In the genomic region with DNA sequence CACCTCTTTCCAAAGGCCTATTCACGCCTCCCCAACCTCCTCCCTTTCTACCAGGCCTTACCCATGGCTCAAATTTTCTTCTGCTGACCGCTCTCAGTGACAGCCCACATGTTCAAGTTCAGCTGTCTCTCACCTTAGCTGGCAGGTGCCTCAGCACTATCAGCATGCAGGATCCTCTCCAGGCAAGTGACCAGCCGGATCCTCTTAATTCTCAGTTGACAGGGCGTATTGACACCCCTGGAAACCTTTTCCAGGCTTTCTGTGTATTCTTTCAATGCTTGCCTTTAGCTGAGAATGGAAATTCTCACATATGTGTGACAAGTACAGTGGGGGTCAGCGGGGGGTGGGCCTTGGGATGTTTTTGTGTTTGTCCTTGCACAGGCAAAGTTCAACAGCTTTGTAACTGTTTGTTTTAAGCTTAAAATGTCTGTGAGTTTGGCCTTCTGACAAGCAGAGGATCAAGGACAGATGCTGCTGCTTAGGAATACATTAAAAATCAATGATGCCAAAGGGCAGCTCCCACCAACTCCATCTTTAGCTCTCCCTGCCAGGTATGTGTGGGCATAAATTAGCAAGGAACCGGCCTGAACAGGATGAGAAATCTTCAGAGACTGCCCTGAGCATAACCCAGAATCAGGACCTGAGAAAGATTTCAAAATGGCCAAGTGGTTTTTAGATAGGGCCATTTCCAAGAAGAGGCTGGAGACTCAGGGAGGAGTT, we compare ENCODE assay signal across 1 cellular context.
A peak's percentile ranks its signal among the peaks of the same experiment; 100 is the strongest.
TF ChIP-seq lines count a peak whose summit lies in the region.

No MANE protein-coding gene starts in this region.

TF ChIP-seq in HepG2, 621 proteins besides CTCF, POLR2A, EP300 and RAD21 (continued from another document and continues in another):
- TF ChIP-seq, protein P1, sequence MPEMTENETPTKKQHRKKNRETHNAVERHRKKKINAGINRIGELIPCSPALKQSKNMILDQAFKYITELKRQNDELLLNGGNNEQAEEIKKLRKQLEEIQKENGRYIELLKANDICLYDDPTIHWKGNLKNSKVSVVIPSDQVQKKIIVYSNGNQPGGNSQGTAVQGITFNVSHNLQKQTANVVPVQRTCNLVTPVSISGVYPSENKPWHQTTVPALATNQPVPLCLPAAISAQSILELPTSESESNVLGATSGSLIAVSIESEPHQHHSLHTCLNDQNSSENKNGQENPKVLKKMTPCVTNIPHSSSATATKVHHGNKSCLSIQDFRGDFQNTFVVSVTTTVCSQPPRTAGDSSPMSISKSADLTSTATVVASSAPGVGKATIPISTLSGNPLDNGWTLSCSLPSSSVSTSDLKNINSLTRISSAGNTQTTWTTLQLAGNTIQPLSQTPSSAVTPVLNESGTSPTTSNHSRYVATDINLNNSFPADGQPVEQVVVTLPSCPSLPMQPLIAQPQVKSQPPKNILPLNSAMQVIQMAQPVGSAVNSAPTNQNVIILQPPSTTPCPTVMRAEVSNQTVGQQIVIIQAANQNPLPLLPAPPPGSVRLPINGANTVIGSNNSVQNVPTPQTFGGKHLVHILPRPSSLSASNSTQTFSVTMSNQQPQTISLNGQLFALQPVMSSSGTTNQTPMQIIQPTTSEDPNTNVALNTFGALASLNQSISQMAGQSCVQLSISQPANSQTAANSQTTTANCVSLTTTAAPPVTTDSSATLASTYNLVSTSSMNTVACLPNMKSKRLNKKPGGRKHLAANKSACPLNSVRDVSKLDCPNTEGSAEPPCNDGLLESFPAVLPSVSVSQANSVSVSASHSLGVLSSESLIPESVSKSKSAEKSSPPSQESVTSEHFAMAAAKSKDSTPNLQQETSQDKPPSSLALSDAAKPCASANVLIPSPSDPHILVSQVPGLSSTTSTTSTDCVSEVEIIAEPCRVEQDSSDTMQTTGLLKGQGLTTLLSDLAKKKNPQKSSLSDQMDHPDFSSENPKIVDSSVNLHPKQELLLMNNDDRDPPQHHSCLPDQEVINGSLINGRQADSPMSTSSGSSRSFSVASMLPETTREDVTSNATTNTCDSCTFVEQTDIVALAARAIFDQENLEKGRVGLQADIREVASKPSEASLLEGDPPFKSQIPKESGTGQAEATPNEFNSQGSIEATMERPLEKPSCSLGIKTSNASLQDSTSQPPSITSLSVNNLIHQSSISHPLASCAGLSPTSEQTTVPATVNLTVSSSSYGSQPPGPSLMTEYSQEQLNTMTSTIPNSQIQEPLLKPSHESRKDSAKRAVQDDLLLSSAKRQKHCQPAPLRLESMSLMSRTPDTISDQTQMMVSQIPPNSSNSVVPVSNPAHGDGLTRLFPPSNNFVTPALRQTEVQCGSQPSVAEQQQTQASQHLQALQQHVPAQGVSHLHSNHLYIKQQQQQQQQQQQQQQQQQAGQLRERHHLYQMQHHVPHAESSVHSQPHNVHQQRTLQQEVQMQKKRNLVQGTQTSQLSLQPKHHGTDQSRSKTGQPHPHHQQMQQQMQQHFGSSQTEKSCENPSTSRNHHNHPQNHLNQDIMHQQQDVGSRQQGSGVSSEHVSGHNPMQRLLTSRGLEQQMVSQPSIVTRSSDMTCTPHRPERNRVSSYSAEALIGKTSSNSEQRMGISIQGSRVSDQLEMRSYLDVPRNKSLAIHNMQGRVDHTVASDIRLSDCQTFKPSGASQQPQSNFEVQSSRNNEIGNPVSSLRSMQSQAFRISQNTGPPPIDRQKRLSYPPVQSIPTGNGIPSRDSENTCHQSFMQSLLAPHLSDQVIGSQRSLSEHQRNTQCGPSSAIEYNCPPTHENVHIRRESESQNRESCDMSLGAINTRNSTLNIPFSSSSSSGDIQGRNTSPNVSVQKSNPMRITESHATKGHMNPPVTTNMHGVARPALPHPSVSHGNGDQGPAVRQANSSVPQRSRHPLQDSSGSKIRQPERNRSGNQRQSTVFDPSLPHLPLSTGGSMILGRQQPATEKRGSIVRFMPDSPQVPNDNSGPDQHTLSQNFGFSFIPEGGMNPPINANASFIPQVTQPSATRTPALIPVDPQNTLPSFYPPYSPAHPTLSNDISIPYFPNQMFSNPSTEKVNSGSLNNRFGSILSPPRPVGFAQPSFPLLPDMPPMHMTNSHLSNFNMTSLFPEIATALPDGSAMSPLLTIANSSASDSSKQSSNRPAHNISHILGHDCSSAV (CRISPR knock-in tag; IDR thresholded peaks at IDR 0.05; ENCODE audit: borderline replicate concordance) = no peak
- no peak for TF ChIP-seq ZNF510 (CRISPR knock-in tag; IDR thresholded peaks at IDR 0.05; ENCODE audit: low read depth)
- TF ChIP-seq RARA (CRISPR knock-in tag; IDR thresholded peaks at IDR 0.05) = peak; percentile 97
- no peak for TF ChIP-seq GABPA (IDR thresholded peaks at IDR 0.05; ENCODE audit: low read depth, low read length)
- 0 out of 2 replicates have a peak, but pooled peaks have one; percentile 43 for TF ChIP-seq GABPA (CRISPR knock-in tag; IDR thresholded peaks at IDR 0.05; ENCODE audit: low read depth)
- TF ChIP-seq ADNP (CRISPR knock-in tag; IDR thresholded peaks at IDR 0.05) = no peak
- peak; percentile 93 for TF ChIP-seq ISL2 (CRISPR knock-in tag; IDR thresholded peaks at IDR 0.05)
- 0 out of 2 replicates have a peak, but pooled peaks have one; percentile 77 for TF ChIP-seq SATB2 (CRISPR knock-in tag; IDR thresholded peaks at IDR 0.05)
- TF ChIP-seq, protein P2, sequence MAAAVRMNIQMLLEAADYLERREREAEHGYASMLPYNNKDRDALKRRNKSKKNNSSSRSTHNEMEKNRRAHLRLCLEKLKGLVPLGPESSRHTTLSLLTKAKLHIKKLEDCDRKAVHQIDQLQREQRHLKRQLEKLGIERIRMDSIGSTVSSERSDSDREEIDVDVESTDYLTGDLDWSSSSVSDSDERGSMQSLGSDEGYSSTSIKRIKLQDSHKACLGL (CRISPR knock-in tag; IDR thresholded peaks at IDR 0.05) = no peak
- peak; percentile 40; the same call in 1 of the 2 replicates for TF ChIP-seq ZNF788 (CRISPR knock-in tag; IDR thresholded peaks at IDR 0.05; ENCODE audit: borderline replicate concordance)
- TF ChIP-seq, protein P3, sequence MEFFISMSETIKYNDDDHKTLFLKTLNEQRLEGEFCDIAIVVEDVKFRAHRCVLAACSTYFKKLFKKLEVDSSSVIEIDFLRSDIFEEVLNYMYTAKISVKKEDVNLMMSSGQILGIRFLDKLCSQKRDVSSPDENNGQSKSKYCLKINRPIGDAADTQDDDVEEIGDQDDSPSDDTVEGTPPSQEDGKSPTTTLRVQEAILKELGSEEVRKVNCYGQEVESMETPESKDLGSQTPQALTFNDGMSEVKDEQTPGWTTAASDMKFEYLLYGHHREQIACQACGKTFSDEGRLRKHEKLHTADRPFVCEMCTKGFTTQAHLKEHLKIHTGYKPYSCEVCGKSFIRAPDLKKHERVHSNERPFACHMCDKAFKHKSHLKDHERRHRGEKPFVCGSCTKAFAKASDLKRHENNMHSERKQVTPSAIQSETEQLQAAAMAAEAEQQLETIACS (CRISPR knock-in tag; IDR thresholded peaks at IDR 0.05) = no peak
- TF ChIP-seq ZNF260 (CRISPR knock-in tag; IDR thresholded peaks at IDR 0.05; ENCODE audit: borderline replicate concordance, low read depth) = no peak
- TF ChIP-seq, protein P4, sequence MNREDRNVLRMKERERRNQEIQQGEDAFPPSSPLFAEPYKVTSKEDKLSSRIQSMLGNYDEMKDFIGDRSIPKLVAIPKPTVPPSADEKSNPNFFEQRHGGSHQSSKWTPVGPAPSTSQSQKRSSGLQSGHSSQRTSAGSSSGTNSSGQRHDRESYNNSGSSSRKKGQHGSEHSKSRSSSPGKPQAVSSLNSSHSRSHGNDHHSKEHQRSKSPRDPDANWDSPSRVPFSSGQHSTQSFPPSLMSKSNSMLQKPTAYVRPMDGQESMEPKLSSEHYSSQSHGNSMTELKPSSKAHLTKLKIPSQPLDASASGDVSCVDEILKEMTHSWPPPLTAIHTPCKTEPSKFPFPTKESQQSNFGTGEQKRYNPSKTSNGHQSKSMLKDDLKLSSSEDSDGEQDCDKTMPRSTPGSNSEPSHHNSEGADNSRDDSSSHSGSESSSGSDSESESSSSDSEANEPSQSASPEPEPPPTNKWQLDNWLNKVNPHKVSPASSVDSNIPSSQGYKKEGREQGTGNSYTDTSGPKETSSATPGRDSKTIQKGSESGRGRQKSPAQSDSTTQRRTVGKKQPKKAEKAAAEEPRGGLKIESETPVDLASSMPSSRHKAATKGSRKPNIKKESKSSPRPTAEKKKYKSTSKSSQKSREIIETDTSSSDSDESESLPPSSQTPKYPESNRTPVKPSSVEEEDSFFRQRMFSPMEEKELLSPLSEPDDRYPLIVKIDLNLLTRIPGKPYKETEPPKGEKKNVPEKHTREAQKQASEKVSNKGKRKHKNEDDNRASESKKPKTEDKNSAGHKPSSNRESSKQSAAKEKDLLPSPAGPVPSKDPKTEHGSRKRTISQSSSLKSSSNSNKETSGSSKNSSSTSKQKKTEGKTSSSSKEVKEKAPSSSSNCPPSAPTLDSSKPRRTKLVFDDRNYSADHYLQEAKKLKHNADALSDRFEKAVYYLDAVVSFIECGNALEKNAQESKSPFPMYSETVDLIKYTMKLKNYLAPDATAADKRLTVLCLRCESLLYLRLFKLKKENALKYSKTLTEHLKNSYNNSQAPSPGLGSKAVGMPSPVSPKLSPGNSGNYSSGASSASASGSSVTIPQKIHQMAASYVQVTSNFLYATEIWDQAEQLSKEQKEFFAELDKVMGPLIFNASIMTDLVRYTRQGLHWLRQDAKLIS (CRISPR knock-in tag; IDR thresholded peaks at IDR 0.05) = no peak
- TF ChIP-seq ZSCAN25 (CRISPR knock-in tag; IDR thresholded peaks at IDR 0.05) = 0 out of 2 replicates have a peak, but pooled peaks have one; percentile 47
- TF ChIP-seq AKAP8 (CRISPR knock-in tag; IDR thresholded peaks at IDR 0.05) = peak; percentile 80; the same call in 1 of the 2 replicates
- TF ChIP-seq, protein P5, sequence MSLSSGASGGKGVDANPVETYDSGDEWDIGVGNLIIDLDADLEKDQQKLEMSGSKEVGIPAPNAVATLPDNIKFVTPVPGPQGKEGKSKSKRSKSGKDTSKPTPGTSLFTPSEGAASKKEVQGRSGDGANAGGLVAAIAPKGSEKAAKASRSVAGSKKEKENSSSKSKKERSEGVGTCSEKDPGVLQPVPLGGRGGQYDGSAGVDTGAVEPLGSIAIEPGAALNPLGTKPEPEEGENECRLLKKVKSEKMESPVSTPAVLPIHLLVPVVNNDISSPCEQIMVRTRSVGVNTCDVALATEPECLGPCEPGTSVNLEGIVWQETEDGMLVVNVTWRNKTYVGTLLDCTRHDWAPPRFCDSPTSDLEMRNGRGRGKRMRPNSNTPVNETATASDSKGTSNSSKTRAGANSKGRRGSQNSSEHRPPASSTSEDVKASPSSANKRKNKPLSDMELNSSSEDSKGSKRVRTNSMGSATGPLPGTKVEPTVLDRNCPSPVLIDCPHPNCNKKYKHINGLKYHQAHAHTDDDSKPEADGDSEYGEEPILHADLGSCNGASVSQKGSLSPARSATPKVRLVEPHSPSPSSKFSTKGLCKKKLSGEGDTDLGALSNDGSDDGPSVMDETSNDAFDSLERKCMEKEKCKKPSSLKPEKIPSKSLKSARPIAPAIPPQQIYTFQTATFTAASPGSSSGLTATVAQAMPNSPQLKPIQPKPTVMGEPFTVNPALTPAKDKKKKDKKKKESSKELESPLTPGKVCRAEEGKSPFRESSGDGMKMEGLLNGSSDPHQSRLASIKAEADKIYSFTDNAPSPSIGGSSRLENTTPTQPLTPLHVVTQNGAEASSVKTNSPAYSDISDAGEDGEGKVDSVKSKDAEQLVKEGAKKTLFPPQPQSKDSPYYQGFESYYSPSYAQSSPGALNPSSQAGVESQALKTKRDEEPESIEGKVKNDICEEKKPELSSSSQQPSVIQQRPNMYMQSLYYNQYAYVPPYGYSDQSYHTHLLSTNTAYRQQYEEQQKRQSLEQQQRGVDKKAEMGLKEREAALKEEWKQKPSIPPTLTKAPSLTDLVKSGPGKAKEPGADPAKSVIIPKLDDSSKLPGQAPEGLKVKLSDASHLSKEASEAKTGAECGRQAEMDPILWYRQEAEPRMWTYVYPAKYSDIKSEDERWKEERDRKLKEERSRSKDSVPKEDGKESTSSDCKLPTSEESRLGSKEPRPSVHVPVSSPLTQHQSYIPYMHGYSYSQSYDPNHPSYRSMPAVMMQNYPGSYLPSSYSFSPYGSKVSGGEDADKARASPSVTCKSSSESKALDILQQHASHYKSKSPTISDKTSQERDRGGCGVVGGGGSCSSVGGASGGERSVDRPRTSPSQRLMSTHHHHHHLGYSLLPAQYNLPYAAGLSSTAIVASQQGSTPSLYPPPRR (CRISPR knock-in tag; IDR thresholded peaks at IDR 0.05; ENCODE audit: borderline replicate concordance) = peak; percentile 98
- TF ChIP-seq ZNF713 (CRISPR knock-in tag; IDR thresholded peaks at IDR 0.05) = 0 out of 2 replicates have a peak, but pooled peaks have one; percentile 6
- TF ChIP-seq, protein P6, sequence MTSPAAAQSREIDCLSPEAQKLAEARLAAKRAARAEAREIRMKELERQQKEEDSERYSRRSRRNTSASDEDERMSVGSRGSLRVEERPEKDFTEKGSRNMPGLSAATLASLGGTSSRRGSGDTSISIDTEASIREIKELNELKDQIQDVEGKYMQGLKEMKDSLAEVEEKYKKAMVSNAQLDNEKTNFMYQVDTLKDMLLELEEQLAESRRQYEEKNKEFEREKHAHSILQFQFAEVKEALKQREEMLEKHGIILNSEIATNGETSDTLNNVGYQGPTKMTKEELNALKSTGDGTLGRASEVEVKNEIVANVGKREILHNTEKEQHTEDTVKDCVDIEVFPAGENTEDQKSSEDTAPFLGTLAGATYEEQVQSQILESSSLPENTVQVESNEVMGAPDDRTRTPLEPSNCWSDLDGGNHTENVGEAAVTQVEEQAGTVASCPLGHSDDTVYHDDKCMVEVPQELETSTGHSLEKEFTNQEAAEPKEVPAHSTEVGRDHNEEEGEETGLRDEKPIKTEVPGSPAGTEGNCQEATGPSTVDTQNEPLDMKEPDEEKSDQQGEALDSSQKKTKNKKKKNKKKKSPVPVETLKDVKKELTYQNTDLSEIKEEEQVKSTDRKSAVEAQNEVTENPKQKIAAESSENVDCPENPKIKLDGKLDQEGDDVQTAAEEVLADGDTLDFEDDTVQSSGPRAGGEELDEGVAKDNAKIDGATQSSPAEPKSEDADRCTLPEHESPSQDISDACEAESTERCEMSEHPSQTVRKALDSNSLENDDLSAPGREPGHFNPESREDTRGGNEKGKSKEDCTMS (CRISPR knock-in tag; conservative IDR thresholded peaks at IDR 0.05) = no peak
- TF ChIP-seq ZNF589 (CRISPR knock-in tag; conservative IDR thresholded peaks at IDR 0.05) = no peak
- TF ChIP-seq, protein P7, sequence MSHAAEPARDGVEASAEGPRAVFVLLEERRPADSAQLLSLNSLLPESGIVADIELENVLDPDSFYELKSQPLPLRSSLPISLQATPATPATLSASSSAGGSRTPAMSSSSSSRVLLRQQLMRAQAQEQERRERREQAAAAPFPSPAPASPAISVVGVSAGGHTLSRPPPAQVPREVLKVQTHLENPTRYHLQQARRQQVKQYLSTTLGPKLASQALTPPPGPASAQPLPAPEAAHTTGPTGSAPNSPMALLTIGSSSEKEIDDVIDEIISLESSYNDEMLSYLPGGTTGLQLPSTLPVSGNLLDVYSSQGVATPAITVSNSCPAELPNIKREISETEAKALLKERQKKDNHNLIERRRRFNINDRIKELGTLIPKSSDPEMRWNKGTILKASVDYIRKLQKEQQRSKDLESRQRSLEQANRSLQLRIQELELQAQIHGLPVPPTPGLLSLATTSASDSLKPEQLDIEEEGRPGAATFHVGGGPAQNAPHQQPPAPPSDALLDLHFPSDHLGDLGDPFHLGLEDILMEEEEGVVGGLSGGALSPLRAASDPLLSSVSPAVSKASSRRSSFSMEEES (CRISPR knock-in tag; IDR thresholded peaks at IDR 0.05) = peak; percentile 49; the same call in 1 of the 2 replicates
- TF ChIP-seq IRF2 (CRISPR knock-in tag; IDR thresholded peaks at IDR 0.05) = peak; percentile 51; the same call in 1 of the 2 replicates
- peak; percentile 94 for TF ChIP-seq ESRRA (CRISPR knock-in tag; IDR thresholded peaks at IDR 0.05; ENCODE audit: low read depth)
- no peak for TF ChIP-seq NFIB (CRISPR knock-in tag; IDR thresholded peaks at IDR 0.05; ENCODE audit: borderline replicate concordance)
